In the genomic region with DNA sequence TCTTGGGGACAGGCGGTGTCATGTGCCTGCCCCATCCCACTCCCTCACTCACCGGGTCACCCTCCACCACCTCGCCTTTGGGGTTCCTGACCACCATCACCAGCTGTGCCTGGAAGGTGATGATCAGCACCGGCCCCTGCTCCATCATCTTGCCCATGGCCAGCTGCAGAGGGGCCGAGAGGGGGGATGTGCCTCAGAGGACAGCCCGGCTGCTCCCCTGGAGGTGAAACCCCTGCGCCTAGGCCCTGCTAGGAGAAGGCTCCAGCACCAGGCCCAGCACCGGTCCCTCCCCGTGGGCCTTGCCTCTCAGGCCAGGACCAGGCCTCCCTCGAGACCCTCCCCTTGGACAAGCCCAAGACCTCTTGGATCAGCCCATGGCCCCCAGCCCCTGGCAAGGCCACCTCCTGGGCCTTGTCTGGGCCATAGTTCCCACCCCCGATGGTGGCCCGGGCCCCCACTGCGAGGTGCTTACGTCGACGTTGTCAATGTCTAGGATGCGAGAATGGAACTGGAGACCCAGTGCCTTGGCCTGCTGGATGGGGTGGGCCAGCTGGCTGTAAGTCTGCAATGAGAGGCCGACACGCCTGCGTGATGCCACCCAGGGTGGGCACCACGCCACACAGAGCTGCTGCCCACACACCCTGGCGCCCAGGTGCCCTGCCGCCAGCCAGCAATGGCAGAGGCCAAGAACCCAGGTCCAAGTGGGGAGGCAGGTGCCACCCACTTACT, we compare ENCODE assay signal across 11 cellular contexts. TPM values are rescaled to one million over a fixed set of nuclear protein-coding genes. Genes with fewer than 3 reads are reported as not detected.
A peak's percentile ranks its signal among the peaks of the same experiment; 100 is the strongest.
DNase-seq lines count a peak whose midpoint lies in the region; ATAC-seq and TF ChIP-seq lines count a peak whose summit lies in the region.
"Had no signal": no experiment of that assay in that cellular context is flagged by ENCODE, and none has a peak within 500 bp of the region (broad histone marks: within the 10 kb centered on the region; RNA-seq: fewer than 3 reads in every experiment).

No MANE protein-coding gene starts in this region.

- no peaks in the 10 kb centered on the region for H3K27me3 Mint-ChIP-seq in activated T-cell treated with anti-CD3 and anti-CD28 coated beads, Interleukin-2, amount 50 U/mL, for 24 hours
- H3K27me3 Mint-ChIP-seq in activated T-cell treated with anti-CD3 and anti-CD28 coated beads, Interleukin-2, amount 50 U/mL, for 4 hours (ENCODE audit: low read depth), result no peaks in the 10 kb centered on the region
- no peaks in the 10 kb centered on the region for H3K27me3 Mint-ChIP-seq in effector memory CD8-positive, alpha-beta T cell
- no peaks in the 10 kb centered on the region for H3K27me3 Mint-ChIP-seq in nephron (ENCODE audit: low read depth)
- H3K27me3 Mint-ChIP-seq: activated CD4-positive, alpha-beta memory T cell treated with anti-CD3 and anti-CD28 coated beads, Interleukin-2, amount 10 ng/mL, durations not matched to agents 7 days and 5 days had no signal

- H3K36me3 ChIP-seq in upper lobe of left lung, result peaks cover 11 to 34% (median 30%) of the 10 kb centered on the region in 4 donors

- WGBS in upper lobe of left lung, 2 donors, result 90 to 100% methylated on average over 3 to 23 of the region's 23 CpGs

- peaks cover 0 to 5% (median 0%) of the 10 kb centered on the region in 4 donors for H3K27me3 ChIP-seq in upper lobe of left lung

- ATAC-seq in activated T-cell treated with anti-CD3 and anti-CD28 coated beads, Interleukin-2, amount 50 U/mL, for 4 hours, result no peak
- no peak for ATAC-seq in effector memory CD8-positive, alpha-beta T cell (replicated peaks)
- ATAC-seq in upper lobe of left lung (ENCODE audit: low FRiP score in 2 of 2) (no peak), GM19023 (IDR thresholded peaks at IDR 0.05; ENCODE audit: unreplicated experiment) (no peak)

- H3K27ac Mint-ChIP-seq in activated T-cell treated with anti-CD3 and anti-CD28 coated beads, Interleukin-2, amount 50 U/mL, for 24 hours, result no peak overlapping the region
- H3K27ac Mint-ChIP-seq in effector memory CD8-positive, alpha-beta T cell, result peak overlapping the region; percentile 56 to 92
- H3K27ac Mint-ChIP-seq in nephron, result peak overlapping the region; percentile 79 to 89 (median 80)
- H3K27ac Mint-ChIP-seq: activated CD4-positive, alpha-beta memory T cell treated with anti-CD3 and anti-CD28 coated beads, Interleukin-2, amount 10 ng/mL, durations not matched to agents 7 days and 5 days had no signal

- peaks cover 31% of the 10 kb centered on the region for H3K4me1 Mint-ChIP-seq in activated T-cell treated with anti-CD3 and anti-CD28 coated beads, Interleukin-2, amount 50 U/mL, for 24 hours (ENCODE audit: low read depth)
- H3K4me1 Mint-ChIP-seq in activated T-cell treated with anti-CD3 and anti-CD28 coated beads, Interleukin-2, amount 50 U/mL, for 4 hours (ENCODE audit: low read depth), result peaks cover 26% of the 10 kb centered on the region
- peaks cover 17 to 19% of the 10 kb centered on the region in 2 donors for H3K4me1 Mint-ChIP-seq in effector memory CD8-positive, alpha-beta T cell (ENCODE audit: low read depth in 2 of 2)
- H3K4me1 Mint-ChIP-seq in nephron, result peaks cover 18% of the 10 kb centered on the region

- no peaks in the 10 kb centered on the region for H3K9me3 Mint-ChIP-seq in activated T-cell treated with anti-CD3 and anti-CD28 coated beads, Interleukin-2, amount 50 U/mL, for 24 hours
- H3K9me3 Mint-ChIP-seq in activated T-cell treated with anti-CD3 and anti-CD28 coated beads, Interleukin-2, amount 50 U/mL, for 4 hours, result no peaks in the 10 kb centered on the region
- no peaks in the 10 kb centered on the region for H3K9me3 Mint-ChIP-seq in effector memory CD8-positive, alpha-beta T cell
- no peaks in the 10 kb centered on the region for H3K9me3 Mint-ChIP-seq in nephron
- H3K9me3 Mint-ChIP-seq: activated CD4-positive, alpha-beta memory T cell treated with anti-CD3 and anti-CD28 coated beads, Interleukin-2, amount 10 ng/mL, durations not matched to agents 7 days and 5 days had no signal

- H3K4me3 ChIP-seq in upper lobe of left lung, result no peak overlapping the region

- TF ChIP-seq POLR2A in upper lobe of left lung (IDR thresholded peaks at IDR 0.05), result no peak

- no peaks in the 10 kb centered on the region for H3K9me3 ChIP-seq in upper lobe of left lung

- no peak for TF ChIP-seq CTCF in nephron (IDR thresholded peaks at IDR 0.05; ENCODE audit: unreplicated experiment in 3 of 3)
- TF ChIP-seq CTCF in upper lobe of left lung (IDR thresholded peaks at IDR 0.05), result no peak

- peaks cover 12 to 37% (median 20%) of the 10 kb centered on the region in 4 donors for H3K4me1 ChIP-seq in upper lobe of left lung

- no peak for TF ChIP-seq EP300 in upper lobe of left lung (IDR thresholded peaks at IDR 0.05)

- peak overlapping the region in 3 of 4 donors; percentile 22 to 71 (median 54) for H3K27ac ChIP-seq in upper lobe of left lung

- H3K4me3 Mint-ChIP-seq in activated T-cell treated with anti-CD3 and anti-CD28 coated beads, Interleukin-2, amount 50 U/mL, for 24 hours, result no peak overlapping the region
- no peak overlapping the region for H3K4me3 Mint-ChIP-seq in activated T-cell treated with anti-CD3 and anti-CD28 coated beads, Interleukin-2, amount 50 U/mL, for 4 hours
- H3K4me3 Mint-ChIP-seq in effector memory CD8-positive, alpha-beta T cell, result peak overlapping the region in 1 of 2 donors; percentile 21
- peak overlapping the region in 2 of 3 experiments; percentile 71 to 77 for H3K4me3 Mint-ChIP-seq in nephron
- H3K4me3 Mint-ChIP-seq: activated CD4-positive, alpha-beta memory T cell treated with anti-CD3 and anti-CD28 coated beads, Interleukin-2, amount 10 ng/mL, durations not matched to agents 7 days and 5 days had no signal

- peak; percentile 38 for DNase-seq in activated T-cell treated with anti-CD3 and anti-CD28 coated beads, Interleukin-2, amount 50 U/mL, for 24 hours
- DNase-seq in activated T-cell treated with anti-CD3 and anti-CD28 coated beads, Interleukin-2, amount 50 U/mL, for 4 hours, result no peak
- DNase-seq in effector memory CD8-positive, alpha-beta T cell, result no peak
- DNase-seq in upper lobe of left lung, result peak in 1 of 2 donors; percentile 81
- DNase-seq in OCI-M2 (lab: John Stamatoyannopoulos, UW; ENCODE audit: unreplicated experiment), result no peak
- no peak for DNase-seq in T-helper 1 cell
- DNase-seq: activated CD4-positive, alpha-beta memory T cell treated with anti-CD3 and anti-CD28 coated beads, Interleukin-2, amount 10 ng/mL, durations not matched to agents 7 days and 5 days; GF-D8; midbrain had no signal

- peaks cover 60% of the 10 kb centered on the region for H3K36me3 Mint-ChIP-seq in activated T-cell treated with anti-CD3 and anti-CD28 coated beads, Interleukin-2, amount 50 U/mL, for 24 hours (ENCODE audit: low read depth)
- peaks cover 8% of the 10 kb centered on the region for H3K36me3 Mint-ChIP-seq in activated T-cell treated with anti-CD3 and anti-CD28 coated beads, Interleukin-2, amount 50 U/mL, for 4 hours (ENCODE audit: insufficient read depth)
- H3K36me3 Mint-ChIP-seq in effector memory CD8-positive, alpha-beta T cell (ENCODE audit: insufficient read depth), result peaks cover 60% of the 10 kb centered on the region
- peaks cover 5% of the 10 kb centered on the region for H3K36me3 Mint-ChIP-seq in nephron (ENCODE audit: low read depth)

RNA-seq across cellular contexts. Expression of gene CTXN1, which starts 1.8 kb away (rescaled TPM):
- 1 to 10 TPM in 1 of 3 donors, under 1 TPM in 2; 0.71 to 1.4 (median 0.95) TPM for total RNA-seq in activated T-cell treated with anti-CD3 and anti-CD28 coated beads, Interleukin-2, amount 50 U/mL, for 4 hours
- 10 to 100 TPM in 3 of 6 donors, 1 to 10 TPM in 3; 1.2 to 28.3 (median 13.4) TPM for total RNA-seq in upper lobe of left lung
- total RNA-seq: activated CD4-positive, alpha-beta memory T cell treated with anti-CD3 and anti-CD28 coated beads, Interleukin-2, amount 10 ng/mL, durations not matched to agents 7 days and 5 days had no signal

RNA-seq across cellular contexts. Expression of gene SNAPC2, which starts 7.6 kb away (rescaled TPM):
- total RNA-seq in activated T-cell treated with anti-CD3 and anti-CD28 coated beads, Interleukin-2, amount 50 U/mL, for 4 hours, result 10 to 100 TPM; 16.7 to 20.0 (median 18.8) TPM
- total RNA-seq in upper lobe of left lung, result 10 to 100 TPM in 5 of 6 donors, 1 to 10 TPM in 1; 5.2 to 28.0 (median 19.2) TPM

RNA-seq across cellular contexts. Expression of gene TGFBR3L, which starts 13.1 kb away (rescaled TPM):
- total RNA-seq in activated T-cell treated with anti-CD3 and anti-CD28 coated beads, Interleukin-2, amount 50 U/mL, for 4 hours, result 1 to 10 TPM in 2 of 3 donors, under 1 TPM in 1; 0.74 to 2.4 (median 1.4) TPM
- 1 to 10 TPM in 1 of 6 donors, under 1 TPM in 1, not detected in 4; 0.37 to 1.1 TPM for total RNA-seq in upper lobe of left lung

RNA-seq across cellular contexts. Expression of gene TIMM44, which starts 15.7 kb away (rescaled TPM):
- total RNA-seq in activated T-cell treated with anti-CD3 and anti-CD28 coated beads, Interleukin-2, amount 50 U/mL, for 4 hours, result 100 to 1,000 TPM; 180 to 193 (median 190) TPM
- total RNA-seq in upper lobe of left lung, result 10 to 100 TPM; 39.8 to 83.2 (median 52.7) TPM

RNA-seq across cellular contexts. Expression of gene MAP2K7, which starts 24.1 kb away (rescaled TPM):
- 10 to 100 TPM; 40.4 to 44.0 (median 43.3) TPM for total RNA-seq in activated T-cell treated with anti-CD3 and anti-CD28 coated beads, Interleukin-2, amount 50 U/mL, for 4 hours
- 10 to 100 TPM; 21.1 to 61.8 (median 33.0) TPM for total RNA-seq in upper lobe of left lung

Comparison
In these comparisons a context has a peak if more than half of its experiments do, and no peak if none do; other contexts are left out.
1. H3K4me3 Mint-ChIP-seq: peak in nephron (2 of 3); none in activated T-cell treated with anti-CD3 and anti-CD28 coated beads, Interleukin-2, amount 50 U/mL, for 24 hours (single experiment) and activated T-cell treated with anti-CD3 and anti-CD28 coated beads, Interleukin-2, amount 50 U/mL, for 4 hours (single experiment).